Comparison of ENCODE assay signal across 20 cellular contexts in genomic region chr2:133599813-133600212, GRCh38. TPM values are rescaled to one million over a fixed set of nuclear protein-coding genes. Genes with fewer than 3 reads are reported as not detected.
DNase-seq lines count a peak whose midpoint lies in the region; ATAC-seq and TF ChIP-seq lines count a peak whose summit lies in the region.
"Had no signal": no experiment of that assay in that cellular context is flagged by ENCODE, and none has a peak within 500 bp of the region (broad histone marks: within the 10 kb centered on the region; RNA-seq: fewer than 3 reads in every experiment).

No MANE protein-coding gene starts in this region.

- H3K4me1 ChIP-seq in heart right ventricle (peaks cover 5 to 41% (median 19%) of the 10 kb centered on the region in 9 donors), thyroid gland (peaks cover 0 to 4% of the 10 kb centered on the region in 2 donors)
- H3K4me1 ChIP-seq: Caco-2 had no signal

- no peaks in the 10 kb centered on the region for H3K27me3 ChIP-seq in heart right ventricle
- H3K27me3 ChIP-seq in dorsolateral prefrontal cortex, result no peaks in the 10 kb centered on the region
- no peaks in the 10 kb centered on the region for H3K27me3 ChIP-seq in thyroid gland
- H3K27me3 ChIP-seq: MG63 had no signal

- no peak overlapping the region for H3K4me3 ChIP-seq in heart right ventricle
- peak overlapping the region in 4 of 59 donors; percentile 4 to 26 (median 7) for H3K4me3 ChIP-seq in dorsolateral prefrontal cortex
- no peak overlapping the region for H3K4me3 ChIP-seq in thyroid gland (replicated peaks in 1 of 3)
- H3K4me3 ChIP-seq: MG63 had no signal

- H3K27ac ChIP-seq in heart right ventricle (no peak overlapping the region), dorsolateral prefrontal cortex (peak overlapping the region in 58 of 59 donors; percentile 9 to 94 (median 83)), thyroid gland (no peak overlapping the region)

- intact Hi-C loops in heart right ventricle (cut with DNase I) (loop anchor here in 1 of 10 donors (2.0 kb wide), 1 partner anchor 19 kb away; no protein-coding TSS in a partner anchor), cardiac septum (cut with DNase I) (loop anchor here (10.0 kb wide), 1 partner anchor 75 kb away; no protein-coding TSS in a partner anchor), dorsolateral prefrontal cortex (cut with DNase I) (loop anchor here in 1 of 2 donors (2.0 kb wide), 1 partner anchor 41 kb away; no protein-coding TSS in a partner anchor), thyroid gland (cut with DNase I) (no loop called here)

- no peak for DNase-seq in heart right ventricle
- DNase-seq in cardiac septum (ENCODE audit: low spot score), result no peak
- DNase-seq in dorsolateral prefrontal cortex, result no peak
- DNase-seq in nephron progenitor cell, result no peak
- peak; percentile 24 to 31 for DNase-seq in thyroid gland
- DNase-seq in AG08395 (ENCODE audit: low spot score), result no peak
- DNase-seq in NCI-H2029 (lab: John Stamatoyannopoulos, UW), result no peak
- DNase-seq: Caco-2; CD4-positive, alpha-beta T cell; GF-D8; HCEC 1CT; Kasumi-1; MG63; NCI-H1092 treated with DMSO at 0.1 percent for 48 hours; NCI-H146; NCI-H2081 treated with DMSO at 0.1 percent for 48 hours; NCI-H2227 treated with DMSO at 0.1 percent for 48 hours; NCI-H524 treated with DMSO at 0.1 percent for 48 hours had no signal

- peaks cover 8% of the 10 kb centered on the region for H3K27me3 Mint-ChIP-seq in nephron progenitor cell (ENCODE audit: low read depth, poor library complexity)
- H3K27me3 Mint-ChIP-seq: IgD-negative memory B cell had no signal

- peak in 5 of 8 donors; percentile 11 to 39 (median 24) for ATAC-seq in heart right ventricle
- no peak for ATAC-seq in HG03095 (IDR thresholded peaks at IDR 0.05; ENCODE audit: unreplicated experiment)

- H3K4me3 Mint-ChIP-seq in nephron progenitor cell, result no peak overlapping the region
- H3K4me3 Mint-ChIP-seq: CD4-positive, alpha-beta T cell; IgD-negative memory B cell had no signal

- no peaks in the 10 kb centered on the region for H3K9me3 ChIP-seq in heart right ventricle
- H3K9me3 ChIP-seq in thyroid gland, result no peaks in the 10 kb centered on the region
- H3K9me3 ChIP-seq: Caco-2, MG63 had no signal

- TF ChIP-seq POLR2A in thyroid gland (IDR thresholded peaks at IDR 0.05), result no peak

- 43 to 64% methylated on average over 10 of the region's 10 CpGs for WGBS in heart right ventricle, 2 donors
- WGBS in thyroid gland, 2 donors, result 47 to 53% methylated on average over 10 of the region's 10 CpGs

- H3K36me3 ChIP-seq in heart right ventricle (no peaks in the 10 kb centered on the region), thyroid gland (no peaks in the 10 kb centered on the region)
- H3K36me3 ChIP-seq: MG63 had no signal

- peaks cover 35% of the 10 kb centered on the region for H3K4me1 Mint-ChIP-seq in nephron progenitor cell
- H3K4me1 Mint-ChIP-seq: IgD-negative memory B cell had no signal

- H3K36me3 Mint-ChIP-seq in nephron progenitor cell (ENCODE audit: low read depth), result no peaks in the 10 kb centered on the region
- H3K36me3 Mint-ChIP-seq: IgD-negative memory B cell had no signal

- H3K9me3 Mint-ChIP-seq in nephron progenitor cell, result no peaks in the 10 kb centered on the region
- H3K9me3 Mint-ChIP-seq: CD4-positive, alpha-beta T cell; IgD-negative memory B cell had no signal

- peak overlapping the region; percentile 31 for H3K27ac Mint-ChIP-seq in nephron progenitor cell
- H3K27ac Mint-ChIP-seq: CD4-positive, alpha-beta T cell; IgD-negative memory B cell had no signal

- TF ChIP-seq CTCF in heart right ventricle (IDR thresholded peaks at IDR 0.05) (no peak), dorsolateral prefrontal cortex (IDR thresholded peaks at IDR 0.05 in 54 of 56, conservative IDR thresholded peaks at IDR 0.05 in 2 of 56; ENCODE audit: low read depth in 1 of 56, partially characterized antibody in 56 of 56) (no peak), nephron progenitor cell (IDR thresholded peaks at IDR 0.05) (no peak), thyroid gland (IDR thresholded peaks at IDR 0.05) (no peak)

RNA-seq across cellular contexts. Expression of gene NCKAP5, which starts 31.6 kb away (rescaled TPM):
- 10 to 100 TPM in 2 of 10 donors, 1 to 10 TPM in 8; 4.3 to 11.7 (median 6.6) TPM for total RNA-seq in heart right ventricle
- 1 to 10 TPM in 1 of 2 donors, under 1 TPM in 1; 0.57 to 5.5 TPM for polyA plus RNA-seq in heart right ventricle
- 10.6 TPM for total RNA-seq in cardiac septum
- 10 to 100 TPM in 111 of 120 experiments, 1 to 10 TPM in 9; 4.8 to 63.8 (median 20.6) TPM for total RNA-seq in dorsolateral prefrontal cortex
- total RNA-seq in thyroid gland, result 1 to 10 TPM in 1 of 4 donors, under 1 TPM in 3; 0.45 to 1.2 (median 0.76) TPM
- total RNA-seq: CD4-positive, alpha-beta T cell had no signal
- polyA plus RNA-seq: IgD-negative memory B cell had no signal

Comparison
In these comparisons a context has a peak if more than half of its experiments do, and no peak if none do; other contexts are left out.
1. DNase-seq: peak in thyroid gland (2 of 2); none in heart right ventricle (0 of 2), cardiac septum (single experiment), dorsolateral prefrontal cortex (0 of 10), nephron progenitor cell (single experiment), AG08395 (single experiment) and NCI-H2029 (single experiment).
2. H3K27ac ChIP-seq: peak in dorsolateral prefrontal cortex (58 of 59); none in heart right ventricle (0 of 10) and thyroid gland (0 of 3).